8 cellular contexts compared by ENCODE assay signal in genomic region chr6:157019733-157020132, GRCh38.
DNase-seq lines count a peak whose midpoint lies in the region; ATAC-seq and TF ChIP-seq lines count a peak whose summit lies in the region.

No MANE protein-coding gene starts in this region.

- no peak for TF ChIP-seq EP300 in gastroesophageal sphincter (IDR thresholded peaks at IDR 0.05)

- H3K4me1 ChIP-seq in gastroesophageal sphincter (peaks cover 6 to 57% (median 12%) of the 10 kb centered on the region in 3 donors), tibial artery (peaks cover 3 to 59% (median 20%) of the 10 kb centered on the region in 4 donors)

- no peaks in the 10 kb centered on the region for H3K36me3 Mint-ChIP-seq in activated T-cell treated with anti-CD3 and anti-CD28 coated beads, Interleukin-2, amount 50 U/mL, for 72 hours (ENCODE audit: insufficient read depth in 2 of 2)
- H3K36me3 Mint-ChIP-seq in T-helper 2 cell treated with Interferon-gamma antibody and Interleukin-4, amounts not matched to agents 5 μg/mL and 100 μg/mL, for 36 hours (ENCODE audit: low read depth), result no peaks in the 10 kb centered on the region

- H3K4me3 ChIP-seq in gastroesophageal sphincter (no peak overlapping the region), tibial artery (peak overlapping the region in 1 of 2 donors; percentile 68)

- no peak for DNase-seq in activated T-cell treated with anti-CD3 and anti-CD28 coated beads, Interleukin-2, amount 50 U/mL, for 72 hours
- no peak for DNase-seq in activated T-cell treated with anti-CD3 and anti-CD28 coated beads, Interleukin-2, amount 50 U/mL, for 1 hour
- DNase-seq in T-helper 2 cell treated with Interferon-gamma antibody and Interleukin-4, amounts not matched to agents 5 μg/mL and 100 μg/mL, for 36 hours (ENCODE audit: low spot score), result no peak
- DNase-seq in tibial artery (no peak), iPS-NIHi7 (ENCODE audit: extremely low spot score) (no peak), sciatic nerve (ENCODE audit: low spot score) (no peak)

- H3K9me3 Mint-ChIP-seq in activated T-cell treated with anti-CD3 and anti-CD28 coated beads, Interleukin-2, amount 50 U/mL, for 72 hours, result no peaks in the 10 kb centered on the region
- no peaks in the 10 kb centered on the region for H3K9me3 Mint-ChIP-seq in T-helper 2 cell treated with Interferon-gamma antibody and Interleukin-4, amounts not matched to agents 5 μg/mL and 100 μg/mL, for 36 hours

- TF ChIP-seq CTCF in gastroesophageal sphincter (IDR thresholded peaks at IDR 0.05) (no peak), tibial artery (IDR thresholded peaks at IDR 0.05) (no peak)

- H3K9me3 ChIP-seq in gastroesophageal sphincter, result no peaks in the 10 kb centered on the region
- no peaks in the 10 kb centered on the region for H3K9me3 ChIP-seq in tibial artery

- no peak for ATAC-seq in activated T-cell treated with anti-CD3 and anti-CD28 coated beads, Interleukin-2, amount 50 U/mL, for 72 hours (replicated peaks in 1 of 2)
- no peak for ATAC-seq in gastroesophageal sphincter
- ATAC-seq in HG03095 (IDR thresholded peaks at IDR 0.05; ENCODE audit: unreplicated experiment), result no peak
- no peak for ATAC-seq in sciatic nerve

- H3K36me3 ChIP-seq in gastroesophageal sphincter, result no peaks in the 10 kb centered on the region
- no peaks in the 10 kb centered on the region for H3K36me3 ChIP-seq in tibial artery

- peak overlapping the region; percentile 61 to 99 (median 92) for H3K27ac ChIP-seq in gastroesophageal sphincter
- peak overlapping the region; percentile 95 to 98 for H3K27ac ChIP-seq in tibial artery

- H3K27me3 Mint-ChIP-seq in activated T-cell treated with anti-CD3 and anti-CD28 coated beads, Interleukin-2, amount 50 U/mL, for 72 hours (ENCODE audit: low read depth), result no peaks in the 10 kb centered on the region
- H3K27me3 Mint-ChIP-seq in T-helper 2 cell treated with Interferon-gamma antibody and Interleukin-4, amounts not matched to agents 5 μg/mL and 100 μg/mL, for 36 hours (ENCODE audit: low read depth), result no peaks in the 10 kb centered on the region

- no peaks in the 10 kb centered on the region for H3K27me3 ChIP-seq in gastroesophageal sphincter
- no peaks in the 10 kb centered on the region for H3K27me3 ChIP-seq in tibial artery

- intact Hi-C loops in tibial artery (cut with DNase I; ENCODE audit: low total_unique reads), result loop anchor here (2.0 to 5.0 kb wide), 3 partner anchors 242 to 333 kb away; partner anchors contain the start of gene ARID1B
- intact Hi-C loops in sciatic nerve (cut with DNase I), result loop anchor here (10.0 kb wide), 1 partner anchor 245 kb away; the partner anchor contains the start of gene ARID1B

- peak overlapping the region; percentile 90 to 96 for H3K4me3 Mint-ChIP-seq in activated T-cell treated with anti-CD3 and anti-CD28 coated beads, Interleukin-2, amount 50 U/mL, for 72 hours
- H3K4me3 Mint-ChIP-seq in T-helper 2 cell treated with Interferon-gamma antibody and Interleukin-4, amounts not matched to agents 5 μg/mL and 100 μg/mL, for 36 hours, result peak overlapping the region; percentile 91

- H3K4me1 Mint-ChIP-seq in activated T-cell treated with anti-CD3 and anti-CD28 coated beads, Interleukin-2, amount 50 U/mL, for 72 hours (ENCODE audit: low read depth), result peaks cover 53% of the 10 kb centered on the region
- H3K4me1 Mint-ChIP-seq in T-helper 2 cell treated with Interferon-gamma antibody and Interleukin-4, amounts not matched to agents 5 μg/mL and 100 μg/mL, for 36 hours (ENCODE audit: low read depth), result peaks cover 37% of the 10 kb centered on the region

- 78 to 92% methylated on average over 4 to 7 of the region's 7 CpGs for WGBS in gastroesophageal sphincter (ENCODE audit: low coverage in 1 of 2), 2 donors

- TF ChIP-seq POLR2A in gastroesophageal sphincter (IDR thresholded peaks at IDR 0.05), result no peak

- peak overlapping the region; percentile 87 for H3K27ac Mint-ChIP-seq in activated T-cell treated with anti-CD3 and anti-CD28 coated beads, Interleukin-2, amount 50 U/mL, for 72 hours
- peak overlapping the region; percentile 86 for H3K27ac Mint-ChIP-seq in T-helper 2 cell treated with Interferon-gamma antibody and Interleukin-4, amounts not matched to agents 5 μg/mL and 100 μg/mL, for 36 hours
